1 cellular context compared by ENCODE assay signal in the genomic region with DNA sequence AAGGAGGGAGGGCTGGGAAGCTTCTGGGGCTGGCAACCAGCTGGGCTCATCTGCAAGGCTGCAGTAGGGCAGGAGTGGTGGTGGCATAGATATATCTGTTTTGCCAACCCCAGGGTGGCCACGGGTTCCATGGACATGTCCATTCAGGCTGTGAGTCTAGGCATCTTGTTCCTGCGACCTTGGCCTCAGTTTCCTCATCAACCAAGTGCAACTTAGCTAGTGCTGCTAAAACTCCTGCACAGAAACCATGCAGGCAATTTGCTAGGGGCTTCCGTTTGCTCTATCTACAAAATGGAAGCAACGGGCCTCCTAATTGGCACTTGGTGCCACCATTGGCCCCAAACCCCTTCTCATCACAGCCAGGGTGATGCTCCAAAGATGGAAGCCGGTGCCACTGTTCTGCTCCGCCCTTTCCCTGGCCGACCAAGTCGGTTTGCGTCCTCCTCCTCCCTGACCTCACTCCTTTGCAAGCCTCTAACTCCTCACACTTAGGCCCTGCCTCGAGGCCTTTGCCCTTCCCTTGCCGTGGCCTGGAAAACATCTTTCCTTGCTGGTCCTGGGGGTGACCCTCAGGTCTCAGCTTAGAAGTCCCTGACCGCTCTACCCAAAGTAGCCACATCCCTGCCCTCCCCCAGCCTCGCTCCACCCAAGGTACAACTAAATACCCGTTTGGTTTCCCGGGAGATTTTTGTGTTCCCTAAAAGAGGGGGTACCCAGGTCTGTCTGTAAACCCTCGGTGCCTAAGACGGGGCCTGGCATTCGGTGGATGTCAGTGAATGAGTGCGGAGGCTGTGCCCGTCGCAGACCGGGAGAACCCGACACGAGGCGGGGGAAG.
TF ChIP-seq lines count a peak whose summit lies in the region.

No MANE protein-coding gene starts in this region.

TF ChIP-seq in endothelial cell of umbilical vein, 7 proteins besides CTCF, POLR2A, EP300 and RAD21 (continued from another document):
- no peak for TF ChIP-seq JUN (IDR thresholded peaks at IDR 0.05; ENCODE audit: borderline replicate concordance, insufficient read depth, insufficient read length, low read depth)
- TF ChIP-seq MAX (IDR thresholded peaks at IDR 0.05; ENCODE audit: insufficient read depth, insufficient read length), result no peak
- no peak for TF ChIP-seq POLR2AphosphoS5 (IDR thresholded peaks at IDR 0.05; ENCODE audit: insufficient read depth, low read depth, low read length)
- TF ChIP-seq MYC (IDR thresholded peaks at IDR 0.05; ENCODE audit: low read depth, low read length), result no peak
- no peak for TF ChIP-seq GATA2 (IDR thresholded peaks at IDR 0.05; ENCODE audit: insufficient read depth, insufficient read length, low read depth, low read length)
